Comparison of ENCODE assay signal across 1 cellular context in the genomic region with DNA sequence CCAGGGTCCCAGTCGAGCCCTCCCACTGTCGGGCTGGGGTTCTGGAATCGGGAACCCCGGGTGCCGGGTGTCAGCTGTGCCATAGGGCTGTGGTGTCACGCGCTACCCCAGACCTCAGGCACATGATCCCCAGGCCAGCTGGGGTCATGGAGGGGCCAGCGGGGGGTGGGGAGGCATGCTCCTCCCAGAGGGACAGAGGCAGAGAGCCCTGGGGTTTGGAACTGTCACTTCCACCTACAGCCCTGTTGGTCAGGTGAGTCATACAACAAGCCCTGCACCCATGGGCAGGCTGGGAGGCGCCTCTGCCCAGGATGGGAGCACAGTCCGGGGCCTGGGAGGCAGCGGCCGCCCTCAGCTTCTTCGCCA.
TF ChIP-seq lines count a peak whose summit lies in the region.

No MANE protein-coding gene starts in this region.

TF ChIP-seq in SK-N-SH treated with all-trans-retinoic acid at 6 μM for 48 hours, 23 proteins besides CTCF, POLR2A, EP300 and RAD21 (continued from another document):
- TF ChIP-seq, protein P1, sequence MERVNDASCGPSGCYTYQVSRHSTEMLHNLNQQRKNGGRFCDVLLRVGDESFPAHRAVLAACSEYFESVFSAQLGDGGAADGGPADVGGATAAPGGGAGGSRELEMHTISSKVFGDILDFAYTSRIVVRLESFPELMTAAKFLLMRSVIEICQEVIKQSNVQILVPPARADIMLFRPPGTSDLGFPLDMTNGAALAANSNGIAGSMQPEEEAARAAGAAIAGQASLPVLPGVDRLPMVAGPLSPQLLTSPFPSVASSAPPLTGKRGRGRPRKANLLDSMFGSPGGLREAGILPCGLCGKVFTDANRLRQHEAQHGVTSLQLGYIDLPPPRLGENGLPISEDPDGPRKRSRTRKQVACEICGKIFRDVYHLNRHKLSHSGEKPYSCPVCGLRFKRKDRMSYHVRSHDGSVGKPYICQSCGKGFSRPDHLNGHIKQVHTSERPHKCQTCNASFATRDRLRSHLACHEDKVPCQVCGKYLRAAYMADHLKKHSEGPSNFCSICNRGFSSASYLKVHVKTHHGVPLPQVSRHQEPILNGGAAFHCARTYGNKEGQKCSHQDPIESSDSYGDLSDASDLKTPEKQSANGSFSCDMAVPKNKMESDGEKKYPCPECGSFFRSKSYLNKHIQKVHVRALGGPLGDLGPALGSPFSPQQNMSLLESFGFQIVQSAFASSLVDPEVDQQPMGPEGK (CRISPR knock-in tag; IDR thresholded peaks at IDR 0.05; ENCODE audit: borderline replicate concordance), result no peak
- TF ChIP-seq, protein P2, sequence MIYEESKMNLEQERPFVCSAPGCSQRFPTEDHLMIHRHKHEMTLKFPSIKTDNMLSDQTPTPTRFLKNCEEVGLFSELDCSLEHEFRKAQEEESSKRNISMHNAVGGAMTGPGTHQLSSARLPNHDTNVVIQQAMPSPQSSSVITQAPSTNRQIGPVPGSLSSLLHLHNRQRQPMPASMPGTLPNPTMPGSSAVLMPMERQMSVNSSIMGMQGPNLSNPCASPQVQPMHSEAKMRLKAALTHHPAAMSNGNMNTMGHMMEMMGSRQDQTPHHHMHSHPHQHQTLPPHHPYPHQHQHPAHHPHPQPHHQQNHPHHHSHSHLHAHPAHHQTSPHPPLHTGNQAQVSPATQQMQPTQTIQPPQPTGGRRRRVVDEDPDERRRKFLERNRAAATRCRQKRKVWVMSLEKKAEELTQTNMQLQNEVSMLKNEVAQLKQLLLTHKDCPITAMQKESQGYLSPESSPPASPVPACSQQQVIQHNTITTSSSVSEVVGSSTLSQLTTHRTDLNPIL (CRISPR knock-in tag; IDR thresholded peaks at IDR 0.05; ENCODE audit: low read depth), result no peak
- TF ChIP-seq ARNTL (CRISPR knock-in tag; IDR thresholded peaks at IDR 0.05; ENCODE audit: borderline replicate concordance, low read depth) (no peak), ZNF70 (CRISPR knock-in tag; IDR thresholded peaks at IDR 0.05) (no peak)
- TF ChIP-seq, protein P3, sequence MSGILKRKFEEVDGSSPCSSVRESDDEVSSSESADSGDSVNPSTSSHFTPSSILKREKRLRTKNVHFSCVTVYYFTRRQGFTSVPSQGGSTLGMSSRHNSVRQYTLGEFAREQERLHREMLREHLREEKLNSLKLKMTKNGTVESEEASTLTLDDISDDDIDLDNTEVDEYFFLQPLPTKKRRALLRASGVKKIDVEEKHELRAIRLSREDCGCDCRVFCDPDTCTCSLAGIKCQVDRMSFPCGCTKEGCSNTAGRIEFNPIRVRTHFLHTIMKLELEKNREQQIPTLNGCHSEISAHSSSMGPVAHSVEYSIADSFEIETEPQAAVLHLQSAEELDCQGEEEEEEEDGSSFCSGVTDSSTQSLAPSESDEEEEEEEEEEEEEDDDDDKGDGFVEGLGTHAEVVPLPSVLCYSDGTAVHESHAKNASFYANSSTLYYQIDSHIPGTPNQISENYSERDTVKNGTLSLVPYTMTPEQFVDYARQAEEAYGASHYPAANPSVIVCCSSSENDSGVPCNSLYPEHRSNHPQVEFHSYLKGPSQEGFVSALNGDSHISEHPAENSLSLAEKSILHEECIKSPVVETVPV (CRISPR knock-in tag; IDR thresholded peaks at IDR 0.05), result no peak
